In genomic region chr19:2627319-2627829, GRCh38 we compare ENCODE assay signal across 7 cellular contexts.
A peak's percentile ranks its signal among the peaks of the same experiment; 100 is the strongest.
DNase-seq lines count a peak whose midpoint lies in the region; ATAC-seq, FAIRE-seq and TF ChIP-seq lines count a peak whose summit lies in the region.

No MANE protein-coding gene starts in this region.

- no peak for FAIRE-seq in small intestine (lab: Jason Lieb, UNC)

- no peaks in the 10 kb centered on the region for H3K9me3 ChIP-seq in small intestine (ENCODE audit: control insufficient read depth, low read depth)
- peaks cover 11% of the 10 kb centered on the region for H3K9me3 ChIP-seq in WERI-Rb-1 (ENCODE audit: severe bottlenecking)

- DNase-seq in MV-4-11 (lab: John Stamatoyannopoulos, UW): peak; percentile 73
- peak in 41 of 56 donors; percentile 6 to 88 (median 57) for DNase-seq in amygdala (lab: John Stamatoyannopoulos, UW)
- peak; percentile 47 to 53 for DNase-seq in hippocampal formation (lab: John Stamatoyannopoulos, UW)
- DNase-seq in small intestine: peak; percentile 89
- DNase-seq in WERI-Rb-1: no peak

- H3K36me3 ChIP-seq in small intestine (ENCODE audit: control insufficient read depth in 2 of 2, insufficient read depth in 2 of 2, low read length in 2 of 2): no peaks in the 10 kb centered on the region
- H3K36me3 ChIP-seq in WERI-Rb-1: no peaks in the 10 kb centered on the region

- ATAC-seq in GM18868 (IDR thresholded peaks at IDR 0.05; ENCODE audit: unreplicated experiment) (peak; percentile 40), HG02840 (IDR thresholded peaks at IDR 0.05; ENCODE audit: low FRiP score, unreplicated experiment) (no peak)

- WGBS in small intestine, 3 donors: 9 to 39% (median 17%) methylated on average over 15 to 17 of the region's 17 CpGs

- H3K4me3 ChIP-seq in small intestine (ENCODE audit: low read depth in 1 of 2, low read length in 2 of 2) (no peak overlapping the region), WERI-Rb-1 (ENCODE audit: low read depth, low read length) (no peak overlapping the region)

- no peaks in the 10 kb centered on the region for H3K27me3 ChIP-seq in small intestine (ENCODE audit: control insufficient read depth in 2 of 2, insufficient read depth in 2 of 2, low read length in 2 of 2)
- no peaks in the 10 kb centered on the region for H3K27me3 ChIP-seq in WERI-Rb-1 (ENCODE audit: insufficient read depth, low read depth, severe bottlenecking)

- no peak for TF ChIP-seq CTCF in WERI-Rb-1 (IDR thresholded peaks at IDR 0.05; ENCODE audit: low read depth, low read length)

- H3K4me1 ChIP-seq in small intestine (ENCODE audit: control insufficient read depth in 2 of 2, insufficient read depth in 1 of 2, low read depth in 1 of 2, low read length in 1 of 2): peaks cover 0 to 6% of the 10 kb centered on the region in 2 donors

- H3K27ac ChIP-seq in small intestine (ENCODE audit: low read depth in 1 of 2, low read length in 1 of 2): peak overlapping the region; percentile 77 to 88
- H3K27ac ChIP-seq in WERI-Rb-1: no peak overlapping the region
